ENCODE assay signal across 8 cellular contexts in the genomic region with DNA sequence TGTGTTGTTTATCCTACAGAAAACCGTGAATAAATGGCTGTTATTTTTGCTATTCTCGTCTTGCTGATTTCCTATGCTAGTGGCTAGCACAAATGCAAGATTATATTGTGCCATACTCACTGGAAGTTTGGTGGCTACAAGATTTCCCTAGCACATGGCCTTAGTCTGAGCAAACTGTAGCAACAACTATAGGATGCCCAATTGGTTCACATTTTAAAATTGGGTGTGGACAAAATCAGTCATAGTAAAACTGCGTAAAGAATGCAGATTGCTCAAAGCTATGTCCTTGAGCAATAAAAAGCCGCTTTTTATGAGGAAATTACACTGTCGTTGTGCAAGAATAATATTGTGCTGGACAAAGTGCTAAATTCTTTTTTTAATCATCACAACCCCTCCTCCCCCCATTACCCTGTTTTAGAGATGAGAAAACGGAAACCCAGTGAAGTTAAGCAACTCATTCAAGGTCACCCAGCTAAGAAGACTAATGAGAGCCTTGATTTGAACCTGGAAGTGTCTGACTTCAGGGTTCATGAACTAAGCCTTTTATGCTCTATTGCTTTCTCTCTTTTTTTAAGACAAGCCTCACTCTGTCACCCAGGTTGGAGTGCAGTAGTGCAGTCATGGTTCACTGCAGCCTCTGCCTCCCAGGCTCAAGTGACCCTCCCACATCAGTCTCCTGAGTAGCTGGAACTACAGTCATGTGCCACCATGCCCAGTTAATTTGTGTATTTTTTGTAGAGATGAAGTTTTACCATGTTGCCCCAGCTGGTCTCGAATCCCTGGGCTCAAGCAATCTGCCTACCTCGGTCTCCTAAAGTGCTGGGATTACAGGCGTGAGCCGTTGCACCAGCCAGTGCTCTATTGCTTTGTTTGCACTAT.
DNase-seq lines count a peak whose midpoint lies in the region; ATAC-seq and TF ChIP-seq lines count a peak whose summit lies in the region.

No MANE protein-coding gene starts in this region.

- CTCF ChIA-PET in T-cell (lab: Charles Lee) = no interaction called here

- H3K9me3 ChIP-seq in SJCRH30 (replicated peaks) = no peaks in the 10 kb centered on the region; the same call in 1 of the 2 replicates
- no peaks in the 10 kb centered on the region for H3K9me3 ChIP-seq in tibial nerve

- ATAC-seq in GM18519 (IDR thresholded peaks at IDR 0.05; ENCODE audit: low FRiP score, unreplicated experiment) = peak; percentile 91
- peak; percentile 64 for ATAC-seq in HG02943 (IDR thresholded peaks at IDR 0.05; ENCODE audit: low read depth, unreplicated experiment)
- no peak for ATAC-seq in T-cell (replicated peaks in 1 of 4)
- ATAC-seq in stimulated activated naive CD8-positive, alpha-beta T cell treated with anti-CD3 and anti-CD28 coated beads, Interleukin-15, Interleukin-2, amounts not matched to agents 100 U/mL and 50 U/mL, for 24 hours = no peak

- no peaks in the 10 kb centered on the region for H3K36me3 ChIP-seq in SJCRH30
- H3K36me3 ChIP-seq in tibial nerve = no peaks in the 10 kb centered on the region

- H3K27me3 Mint-ChIP-seq in glutamatergic neuron (ENCODE audit: unreplicated experiment) = peaks cover 2% of the 10 kb centered on the region
- peaks cover 0 to 2% of the 10 kb centered on the region in 2 donors for H3K27me3 Mint-ChIP-seq in T-cell

- H3K4me3 ChIP-seq in SJCRH30 (no peak overlapping the region), tibial nerve (no peak overlapping the region)

- no peak for TF ChIP-seq CTCF in glutamatergic neuron (IDR thresholded peaks at IDR 0.05; ENCODE audit: partially characterized antibody, unreplicated experiment)
- TF ChIP-seq CTCF in tibial nerve (IDR thresholded peaks at IDR 0.05) = no peak

- H3K4me1 ChIP-seq in SJCRH30 (peaks cover 21% of the 10 kb centered on the region), tibial nerve (peaks cover 0 to 57% (median 35%) of the 10 kb centered on the region in 4 donors)

- H3K27ac Mint-ChIP-seq in glutamatergic neuron (ENCODE audit: unreplicated experiment) (peak overlapping the region; percentile 69), T-cell (no peak overlapping the region)

- WGBS in tibial nerve, 2 donors = 56 to 62% methylated on average over 10 of the region's 10 CpGs

- POLR2A ChIA-PET in T-cell (lab: Charles Lee) = no interaction called here

- H3K4me1 Mint-ChIP-seq in glutamatergic neuron (ENCODE audit: low read depth, unreplicated experiment) (peaks cover 25% of the 10 kb centered on the region), T-cell (no peaks in the 10 kb centered on the region)

- H3K4me3 Mint-ChIP-seq in glutamatergic neuron (ENCODE audit: unreplicated experiment) (no peak overlapping the region), T-cell (no peak overlapping the region)

- H3K27me3 ChIP-seq in SJCRH30 = no peaks in the 10 kb centered on the region
- no peaks in the 10 kb centered on the region for H3K27me3 ChIP-seq in tibial nerve

- H3K36me3 Mint-ChIP-seq in glutamatergic neuron (ENCODE audit: unreplicated experiment) (peaks cover 6% of the 10 kb centered on the region), T-cell (no peaks in the 10 kb centered on the region)

- peak; percentile 92 to 94 for TF ChIP-seq EP300 in tibial nerve (IDR thresholded peaks at IDR 0.05)

- TF ChIP-seq POLR2A in tibial nerve (IDR thresholded peaks at IDR 0.05) = no peak

- H3K9me3 Mint-ChIP-seq in glutamatergic neuron (ENCODE audit: unreplicated experiment) = peaks cover 2% of the 10 kb centered on the region
- no peaks in the 10 kb centered on the region for H3K9me3 Mint-ChIP-seq in T-cell

- H3K27ac ChIP-seq in SJCRH30 (peak overlapping the region; percentile 34), tibial nerve (peak overlapping the region in 3 of 4 donors; percentile 20 to 72 (median 64))

- DNase-seq in SJCRH30 (peak in 1 of 2 experiments; percentile 25), glutamatergic neuron (peak; percentile 23), tibial nerve (ENCODE audit: low spot score in 2 of 2) (peak in 1 of 2 donors; percentile 43), T-cell (no peak)
- DNase-seq in activated CD8-positive, alpha-beta memory T cell treated with anti-CD3 and anti-CD28 coated beads for 24 hours = no peak
- no peak for DNase-seq in stimulated activated naive CD8-positive, alpha-beta T cell treated with anti-CD3 and anti-CD28 coated beads, Interleukin-15, Interleukin-2, amounts not matched to agents 100 U/mL and 50 U/mL, for 24 hours

Comparison
In these comparisons a context has a peak if more than half of its experiments do, and no peak if none do; other contexts are left out.
1. ATAC-seq: peak in GM18519 (single experiment) and HG02943 (single experiment); none in T-cell (0 of 4) and stimulated activated naive CD8-positive, alpha-beta T cell treated with anti-CD3 and anti-CD28 coated beads, Interleukin-15, Interleukin-2, amounts not matched to agents 100 U/mL and 50 U/mL, for 24 hours (single experiment).